13 cellular contexts compared by ENCODE assay signal in genomic region chr2:102064679-102065674, GRCh38.
A peak's percentile ranks its signal among the peaks of the same experiment; 100 is the strongest.
DNase-seq lines count a peak whose midpoint lies in the region; ATAC-seq, FAIRE-seq and TF ChIP-seq lines count a peak whose summit lies in the region.
"Had no signal": no experiment of that assay in that cellular context is flagged by ENCODE, and none has a peak within 500 bp of the region (broad histone marks: within the 10 kb centered on the region; RNA-seq: fewer than 3 reads in every experiment).

No MANE protein-coding gene starts in this region.

- no peak overlapping the region for H2BK5ac ChIP-seq in H1 (ENCODE audit: low read depth, low read length)

- no peak overlapping the region for H3K4ac ChIP-seq in H1 (replicated peaks; ENCODE audit: insufficient read length, low read depth, low read length)

- H2BK12ac ChIP-seq in H1 (ENCODE audit: low read depth, low read length) = 0 out of 2 replicates have a peak overlapping the region, but pooled peaks have one; percentile 50

- no peaks in the 10 kb centered on the region for H3K36me3 ChIP-seq in H1 (ENCODE audit: control insufficient read depth in 2 of 4, insufficient read depth in 4 of 4, low read length in 3 of 4)
- H3K36me3 ChIP-seq in muscle layer of duodenum (ENCODE audit: control insufficient read depth in 1 of 2, insufficient read depth in 2 of 2, low read length in 2 of 2) = no peaks in the 10 kb centered on the region
- no peaks in the 10 kb centered on the region for H3K36me3 ChIP-seq in vagina
- H3K36me3 ChIP-seq: BLaER1 had no signal

- H3K27ac ChIP-seq in H1 (ENCODE audit: low read depth, low read length) = no peak overlapping the region
- peak overlapping the region; percentile 96 for H3K27ac ChIP-seq in muscle layer of duodenum (ENCODE audit: low read length)
- H3K27ac ChIP-seq in vagina = peak overlapping the region; percentile 95
- H3K27ac ChIP-seq: BLaER1 had no signal

- no peak overlapping the region for H3K9ac ChIP-seq in H1 (replicated peaks in 1 of 4; ENCODE audit: extremely low read depth in 1 of 4, low read depth in 3 of 4, low read length in 3 of 4)
- H3K9ac ChIP-seq: BLaER1 had no signal

- no peaks in the 10 kb centered on the region; the same call in 1 of the 2 replicates for H3K23me2 ChIP-seq in H1 (ENCODE audit: low read depth, low read length)

- TF ChIP-seq RAD21 in H1 (IDR thresholded peaks at IDR 0.05 in 1 of 2, conservative IDR thresholded peaks at IDR 0.05 in 1 of 2; ENCODE audit: low read depth in 2 of 2, low read length in 2 of 2) = no peak

- H3K27me3 ChIP-seq in H1 (replicated peaks in 1 of 4; ENCODE audit: control insufficient read depth in 3 of 4, extremely low read depth in 1 of 4, insufficient read depth in 3 of 4, low read length in 3 of 4) = no peaks in the 10 kb centered on the region
- no peaks in the 10 kb centered on the region for H3K27me3 ChIP-seq in muscle layer of duodenum (ENCODE audit: low read depth, low read length)
- H3K27me3 ChIP-seq in vagina = no peaks in the 10 kb centered on the region
- H3K27me3 ChIP-seq: BLaER1 had no signal

- peak overlapping the region; percentile 25 for H4K91ac ChIP-seq in H1 (replicated peaks; ENCODE audit: insufficient read length, low read length)

- ATAC-seq in Right ventricle myocardium superior (ENCODE audit: poor library complexity) = peak; percentile 13

- H3K4me3 ChIP-seq in H1 (ENCODE audit: extremely low read depth in 1 of 4, insufficient read depth in 2 of 4, low read depth in 3 of 4, low read length in 4 of 4) (no peak overlapping the region), muscle layer of duodenum (ENCODE audit: low read depth in 1 of 2, low read length in 2 of 2) (peak overlapping the region; percentile 21 to 26), vagina (peak overlapping the region in 1 of 2 donors; percentile 17)
- H3K4me3 ChIP-seq: BLaER1 had no signal

- no peak overlapping the region for H4K5ac ChIP-seq in H1 (ENCODE audit: insufficient read length, low read depth, low read length)

- H2BK20ac ChIP-seq in H1 (ENCODE audit: low read length) = no peak overlapping the region

- TF ChIP-seq CTCF in H1 (IDR thresholded peaks at IDR 0.05; ENCODE audit: control extremely low read depth in 1 of 3, insufficient read depth in 1 of 3, low read depth in 1 of 3, low read length in 3 of 3) (no peak), vagina (IDR thresholded peaks at IDR 0.05) (no peak)

- H4K20me1 ChIP-seq in H1 (replicated peaks in 1 of 2; ENCODE audit: control insufficient read depth in 1 of 2, insufficient read depth in 2 of 2, low read length in 2 of 2) = no peaks in the 10 kb centered on the region
- H4K20me1 ChIP-seq: BLaER1 had no signal

- H3K14ac ChIP-seq in H1 (ENCODE audit: insufficient read length) = no peak overlapping the region

- H3K56ac ChIP-seq in H1 (replicated peaks; ENCODE audit: insufficient read length, low read depth, low read length) = no peak overlapping the region

- no peak overlapping the region; the same call in 1 of the 2 replicates for H3K18ac ChIP-seq in H1 (ENCODE audit: extremely low read depth, low read length)

- H3K9me3 ChIP-seq in H1 (ENCODE audit: insufficient read depth in 2 of 2, low read depth in 1 of 2, low read length in 1 of 2) = no peaks in the 10 kb centered on the region
- H3K9me3 ChIP-seq in muscle layer of duodenum (ENCODE audit: control insufficient read depth in 1 of 2, low read length in 2 of 2) = no peaks in the 10 kb centered on the region
- H3K9me3 ChIP-seq in vagina = no peaks in the 10 kb centered on the region

- intact Hi-C loops in Right ventricle myocardium superior (cut with DNase I) = no loop called here
- intact Hi-C loops in cardiac septum (cut with DNase I) = loop anchor here (5.0 kb wide), 2 partner anchors 38 to 77 kb away; partner anchors contain the start of gene IL1R1
- intact Hi-C loops in vagina (cut with DNase I) = loop anchor here (5.0 kb wide), 2 partner anchors 43 to 77 kb away; partner anchors contain the start of gene IL1R1

- DNase-seq in Right ventricle myocardium superior = no peak
- DNase-seq in cardiac septum (ENCODE audit: low spot score) = no peak
- no peak for DNase-seq in H1 (ENCODE audit: low read depth in 1 of 2, low spot score in 2 of 2)
- peak in 1 of 2 donors; percentile 86 for DNase-seq in vagina (ENCODE audit: extremely low spot score in 2 of 2)
- no peak for DNase-seq in stimulated activated CD4-positive, alpha-beta T cell treated with anti-CD3 and anti-CD28 coated beads, Interleukin-4, amount 100 ng/mL, for 1 hour
- no peak for DNase-seq in NCI-H1092 treated with DMSO at 0.1 percent for 48 hours (lab: John Stamatoyannopoulos, UW)
- DNase-seq in DMS79 treated with DMSO at 0.1 percent for 48 hours (lab: John Stamatoyannopoulos, UW) = no peak
- DNase-seq: activated B cell treated with CpG ODN at 0.5 μM for 24 hours; cerebellar nuclear complex; NCI-H1694; stimulated activated naive CD4-positive, alpha-beta T cell had no signal

- H3K4me1 ChIP-seq in H1 (replicated peaks in 1 of 4; ENCODE audit: control insufficient read depth in 3 of 4, insufficient read depth in 4 of 4, low read length in 3 of 4) = no peaks in the 10 kb centered on the region; a peak in 1 of 7 replicates
- H3K4me1 ChIP-seq in muscle layer of duodenum (ENCODE audit: control insufficient read depth in 1 of 2, insufficient read depth in 2 of 2, low read length in 2 of 2) = peaks cover 19 to 21% of the 10 kb centered on the region in 2 donors
- H3K4me1 ChIP-seq in vagina = peaks cover 54% of the 10 kb centered on the region

- 92% methylated on average over 17 of the region's 17 CpGs; no CpG with 5 or more reads in 1 of the 2 experiments for WGBS in H1 (ENCODE audit: extremely low coverage in 1 of 2, insufficient coverage in 1 of 2, insufficient read length in 1 of 2, insufficient replicate concordance in 2 of 2, low coverage in 1 of 2, low lambda C conversion rate in 2 of 2, missing lambda C conversion rate in 1 of 2), 2 experiments

- no peaks in the 10 kb centered on the region for H3K79me1 ChIP-seq in H1 (ENCODE audit: low read depth, low read length)

- TF ChIP-seq POLR2A in H1 (IDR thresholded peaks at IDR 0.05; ENCODE audit: control extremely low read depth in 1 of 2, low read depth in 2 of 2, low read length in 2 of 2) = no peak
- no peak for TF ChIP-seq POLR2A in vagina (IDR thresholded peaks at IDR 0.05)

- H3K23ac ChIP-seq in H1 (ENCODE audit: insufficient read length) = no peak overlapping the region

- TF ChIP-seq EP300 in H1 (IDR thresholded peaks at IDR 0.05; ENCODE audit: borderline replicate concordance in 1 of 2, low read depth in 2 of 2, low read length in 2 of 2) = no peak

- H2BK120ac ChIP-seq in H1 (replicated peaks; ENCODE audit: low read depth, low read length) = no peak overlapping the region

- POLR2A ChIA-PET in H1 (lab: Charles Lee; ENCODE audit: partially characterized antibody) = interaction anchor here (1.0 kb wide), 1 partner anchor 12 kb away, joined by 3 read pairs; no protein-coding TSS in a partner anchor

- 0 out of 2 replicates have a peak overlapping the region, but pooled peaks have one; percentile 29 for H2BK15ac ChIP-seq in H1 (ENCODE audit: low read length)

- CTCF ChIA-PET in H1 (lab: Charles Lee; ENCODE audit: partially characterized antibody) = interaction anchor here (1.6 kb wide), 1 partner anchor 9 kb away, joined by 3 read pairs; no protein-coding TSS in a partner anchor

- H3K4me2 ChIP-seq in H1 (ENCODE audit: insufficient read depth in 1 of 2, low read depth in 2 of 2, low read length in 2 of 2) = no peak overlapping the region
- H3K4me2 ChIP-seq: BLaER1 had no signal

- H4K8ac ChIP-seq in H1 (ENCODE audit: extremely low read depth, insufficient read depth, low read length) = no peak overlapping the region

- 0 out of 2 replicates have a peak overlapping the region, but pooled peaks have one; percentile 67 for H2AFZ ChIP-seq in H1 (ENCODE audit: low read length)

- no peaks in the 10 kb centered on the region for H3K79me2 ChIP-seq in H1 (ENCODE audit: control insufficient read depth in 1 of 2, insufficient read depth in 2 of 2, low read length in 2 of 2)

- no peak for FAIRE-seq in H1 (lab: Jason Lieb, UNC)

- H2AK5ac ChIP-seq in H1 (ENCODE audit: low read depth, low read length) = no peak overlapping the region

TF ChIP-seq in H1, 55 proteins besides CTCF, POLR2A, EP300 and RAD21:
- no peak for TF ChIP-seq USF2 (IDR thresholded peaks at IDR 0.05; ENCODE audit: low read length)

Comparison
In these comparisons a context has a peak if more than half of its experiments do, and no peak if none do; other contexts are left out.
1. H3K4me3 ChIP-seq: peak in muscle layer of duodenum (2 of 2); none in H1 (0 of 4).